Comparison of ENCODE assay signal across 8 cellular contexts in the genomic region with DNA sequence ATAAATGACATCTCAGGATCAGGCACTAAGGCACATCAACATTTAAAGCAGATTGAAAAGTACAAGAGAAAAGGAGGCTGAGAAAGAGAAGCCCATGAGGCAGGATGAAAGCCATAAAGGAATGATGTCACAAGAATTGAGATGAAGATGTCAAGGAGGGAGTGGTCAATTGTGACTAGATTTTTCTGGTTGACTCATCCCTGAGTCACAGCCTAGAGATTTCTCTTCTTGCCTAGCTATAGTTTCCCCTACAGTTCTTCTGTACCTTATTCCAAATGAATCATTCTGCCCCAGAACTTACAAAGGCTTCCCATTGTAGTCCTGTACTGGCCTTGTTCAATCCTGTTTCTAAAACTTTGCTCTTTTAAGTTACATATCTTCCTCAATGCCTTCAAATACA. TPM values are rescaled to one million over a fixed set of nuclear protein-coding genes. Genes with fewer than 3 reads are reported as not detected.
DNase-seq lines count a peak whose midpoint lies in the region; ATAC-seq and TF ChIP-seq lines count a peak whose summit lies in the region.

No MANE protein-coding gene starts in this region.

- no peaks in the 10 kb centered on the region for H3K36me3 ChIP-seq in kidney epithelial cell (ENCODE audit: control insufficient read depth, insufficient read depth, low read length)

- DNase-seq in AG04450 (ENCODE audit: low read depth, low spot score) (peak; percentile 66), kidney epithelial cell (ENCODE audit: low read depth) (peak; percentile 80), NCI-H187 treated with DMSO at 0.1 percent for 48 hours (lab: John Stamatoyannopoulos, UW) (no peak), caudate nucleus (lab: John Stamatoyannopoulos, UW) (no peak), GF-D8 (lab: John Stamatoyannopoulos, UW) (no peak)
- peak; percentile 25 for DNase-seq in activated CD8-positive, alpha-beta memory T cell treated with anti-CD3 and anti-CD28 coated beads, Interleukin-2, amount 50 U/mL, for 24 hours (ENCODE audit: extremely low read depth)

- POLR2A ChIA-PET in AG04450 (lab: Yijun Ruan, JAX): no interaction called here

- H3K9me3 ChIP-seq in AG04450 (ENCODE audit: control insufficient read depth, insufficient read depth, low read length): no peaks in the 10 kb centered on the region

- H3K4me3 ChIP-seq in AG04450 (ENCODE audit: low read depth, low read length) (no peak overlapping the region), kidney epithelial cell (ENCODE audit: low read depth, low read length) (no peak overlapping the region)

- H3K27me3 ChIP-seq in AG04450 (ENCODE audit: control insufficient read depth, insufficient read depth, low read length): no peaks in the 10 kb centered on the region
- no peaks in the 10 kb centered on the region for H3K27me3 ChIP-seq in kidney epithelial cell (ENCODE audit: control insufficient read depth, insufficient read depth, low read length)

- peak; percentile 8 for ATAC-seq in HG02885 (IDR thresholded peaks at IDR 0.05; ENCODE audit: poor library complexity, unreplicated experiment)
- ATAC-seq in GM18517 (IDR thresholded peaks at IDR 0.05; ENCODE audit: unreplicated experiment): no peak

- H3K27ac ChIP-seq in AG04450 (ENCODE audit: low read depth, low read length) (no peak overlapping the region), caudate nucleus (ENCODE audit: low read depth, low read length) (no peak overlapping the region)

- TF ChIP-seq CTCF in AG04450 (IDR thresholded peaks at IDR 0.05; ENCODE audit: low read depth, low read length): no peak
- TF ChIP-seq CTCF in kidney epithelial cell (IDR thresholded peaks at IDR 0.05; ENCODE audit: insufficient read depth, low read length, poor library complexity, severe bottlenecking): no peak

- CTCF ChIA-PET in AG04450 (lab: Charles Lee): interaction anchor here (0.6 kb wide), 1 partner anchor 680 kb away, joined by 3 read pairs; no protein-coding TSS in a partner anchor

RNA-seq across cellular contexts. Expression of gene USP53, which starts 3.4 kb away (rescaled TPM):
- 15.6 and 19.0 TPM in 2 replicates for polyA plus RNA-seq in AG04450 (2011; rRNA removed)
- 14.8 and 19.2 TPM in 2 replicates for polyA minus RNA-seq in AG04450 (2011; rRNA and poly(A)+ RNA removed)
- 30.7 and 32.8 TPM in 2 replicates for total RNA-seq in kidney epithelial cell

Comparison
In these comparisons a context has a peak if more than half of its experiments do, and no peak if none do; other contexts are left out.
1. DNase-seq: peak in AG04450 (single experiment), activated CD8-positive, alpha-beta memory T cell treated with anti-CD3 and anti-CD28 coated beads, Interleukin-2, amount 50 U/mL, for 24 hours (single experiment) and kidney epithelial cell (single experiment); none in NCI-H187 treated with DMSO at 0.1 percent for 48 hours (single experiment), caudate nucleus (0 of 61) and GF-D8 (single experiment).